Comparison of ENCODE assay signal across 29 cellular contexts in the genomic region with DNA sequence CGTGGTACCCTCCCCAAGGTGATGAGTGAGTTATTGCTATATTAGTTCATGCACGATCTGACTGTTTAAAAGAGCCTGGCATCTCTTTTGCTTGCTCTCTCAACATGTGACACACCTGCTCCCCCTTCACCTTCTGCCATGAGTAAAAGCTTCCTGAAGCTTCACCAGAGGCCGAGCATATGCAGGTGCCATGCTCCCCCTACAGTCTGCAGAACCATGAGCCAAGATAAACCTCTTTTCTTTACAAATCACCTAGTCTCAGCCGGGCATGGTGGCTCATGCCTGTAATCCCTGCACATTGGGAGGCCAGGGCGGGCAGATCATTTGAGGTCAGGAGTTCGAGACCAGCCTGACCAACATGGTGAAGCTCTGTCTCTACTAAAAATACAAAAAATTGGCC.
"Had no signal": no experiment of that assay in that cellular context is flagged by ENCODE, and none has a peak within 500 bp of the region (broad histone marks: within the 10 kb centered on the region; RNA-seq: fewer than 3 reads in every experiment).

No MANE protein-coding gene starts in this region.

- ATAC-seq: activated CD4-positive, CD25-positive, alpha-beta regulatory T cell treated with anti-CD3 and anti-CD28 coated beads, Interleukin-2, amount 50 U/mL, for 24 hours; activated CD8-positive, alpha-beta memory T cell treated with anti-CD3 and anti-CD28 coated beads, Interleukin-2, amount 10 ng/mL, durations not matched to agents 7 days and 5 days; body of pancreas had no signal

- H3K4me1 Mint-ChIP-seq: activated CD8-positive, alpha-beta memory T cell treated with anti-CD3 and anti-CD28 coated beads, Interleukin-2, amount 10 ng/mL, durations not matched to agents 7 days and 5 days had no signal

- H3K9me3 Mint-ChIP-seq: activated naive CD4-positive, alpha-beta T cell treated with anti-CD3 and anti-CD28 coated beads, Interleukin-2, amount 50 U/mL, for 24 hours; T-helper 1 cell treated with Interleukin-12 subunit alpha and Interleukin-12 subunit beta and Interleukin-4 antibody, amounts not matched to agents 30 μg/mL and 1 μg/mL, for 36 hours had no signal

- H3K9me3 ChIP-seq: SJCRH30, SK-N-SH had no signal

- H3K27me3 ChIP-seq: ascending aorta, body of pancreas, Peyer's patch, SJCRH30 had no signal

- H3K27ac Mint-ChIP-seq: activated CD8-positive, alpha-beta memory T cell treated with anti-CD3 and anti-CD28 coated beads, Interleukin-2, amount 10 ng/mL, durations not matched to agents 7 days and 5 days; activated naive CD4-positive, alpha-beta T cell treated with anti-CD3 and anti-CD28 coated beads, Interleukin-2, amount 50 U/mL, for 24 hours; activated T-cell treated with anti-CD3 and anti-CD28 coated beads, Interleukin-2, amount 50 U/mL, for 24 hours; activated T-helper 1 cell treated with anti-CD3 and anti-CD28 coated beads, Interleukin-12 subunit alpha, Interleukin-12 subunit beta, Interleukin-2, Interleukin-4 antibody, amounts not matched to agents 30 ng/mL and 10 ng/mL and 1 ng/mL, durations not matched to agents 14 hours and 24 hours and 36 hours; T-helper 1 cell treated with Interleukin-12 subunit alpha and Interleukin-12 subunit beta and Interleukin-4 antibody, amounts not matched to agents 30 μg/mL and 1 μg/mL, for 36 hours had no signal

- H3K9ac ChIP-seq: KMS-11, SK-N-SH had no signal

- H3K4me1 ChIP-seq: ascending aorta, body of pancreas, Peyer's patch, SJCRH30 had no signal

- H3K27ac ChIP-seq: ascending aorta, body of pancreas, KMS-11, Peyer's patch, RWPE1, SJCRH30 had no signal

- DNase-seq: activated CD4-positive, alpha-beta T cell treated with anti-CD3 and anti-CD28 coated beads for 48 hours; activated CD4-positive, alpha-beta T cell treated with anti-CD3 and anti-CD28 coated beads, Interleukin-2, amount 50 U/mL, for 48 hours; activated CD8-positive, alpha-beta memory T cell treated with anti-CD3 and anti-CD28 coated beads, Interleukin-2, amount 10 ng/mL, durations not matched to agents 7 days and 5 days; activated effector memory CD4-positive, alpha-beta T cell treated with Interleukin-2 at 50 U/mL for 16 hours; activated naive CD4-positive, alpha-beta T cell; activated T-cell treated with anti-CD3 and anti-CD28 coated beads, Interleukin-2, amount 50 U/mL, for 24 hours; body of pancreas; central memory CD4-positive, alpha-beta T cell; NCI-H1092 treated with DMSO at 0.1 percent for 48 hours; NCI-H1417 treated with DMSO at 0.1 percent for 48 hours; NCI-H1694 treated with DMSO at 0.1 percent for 48 hours; NCI-H2029 treated with DMSO at 0.1 percent for 48 hours; NCI-H2171; NCI-H2227 treated with DMSO at 0.1 percent for 48 hours; NCI-H446 treated with DMSO at 0.1 percent for 48 hours; NCI-H524 treated with DMSO at 0.1 percent for 48 hours; NCI-H748 treated with DMSO at 0.1 percent for 48 hours; Peyer's patch; Right ventricle myocardium superior; SJCRH30; SK-N-SH had no signal

- H3K4me2 ChIP-seq: KMS-11, SK-N-SH had no signal

- FAIRE-seq: bronchial epithelial cell had no signal

- H3K36me3 ChIP-seq: ascending aorta, Peyer's patch, SJCRH30 had no signal

- H3K4me3 Mint-ChIP-seq: activated CD8-positive, alpha-beta memory T cell treated with anti-CD3 and anti-CD28 coated beads, Interleukin-2, amount 10 ng/mL, durations not matched to agents 7 days and 5 days; activated naive CD4-positive, alpha-beta T cell treated with anti-CD3 and anti-CD28 coated beads, Interleukin-2, amount 50 U/mL, for 24 hours; activated T-cell treated with anti-CD3 and anti-CD28 coated beads, Interleukin-2, amount 50 U/mL, for 24 hours; activated T-helper 1 cell treated with anti-CD3 and anti-CD28 coated beads, Interleukin-12 subunit alpha, Interleukin-12 subunit beta, Interleukin-2, Interleukin-4 antibody, amounts not matched to agents 30 ng/mL and 10 ng/mL and 1 ng/mL, durations not matched to agents 14 hours and 24 hours and 36 hours; T-helper 1 cell treated with Interleukin-12 subunit alpha and Interleukin-12 subunit beta and Interleukin-4 antibody, amounts not matched to agents 30 μg/mL and 1 μg/mL, for 36 hours had no signal

- H3K4me3 ChIP-seq: ascending aorta, body of pancreas, Peyer's patch, SJCRH30 had no signal

- H3K27me3 Mint-ChIP-seq: activated CD8-positive, alpha-beta memory T cell treated with anti-CD3 and anti-CD28 coated beads, Interleukin-2, amount 10 ng/mL, durations not matched to agents 7 days and 5 days; activated naive CD4-positive, alpha-beta T cell treated with anti-CD3 and anti-CD28 coated beads, Interleukin-2, amount 50 U/mL, for 24 hours; activated T-cell treated with anti-CD3 and anti-CD28 coated beads, Interleukin-2, amount 50 U/mL, for 24 hours had no signal
